In genomic region chr4:89901808-89902431, GRCh38 we compare ENCODE assay signal across 8 cellular contexts. TPM values are rescaled to one million over a fixed set of nuclear protein-coding genes. Genes with fewer than 3 reads are reported as not detected.
DNase-seq lines count a peak whose midpoint lies in the region; ATAC-seq and TF ChIP-seq lines count a peak whose summit lies in the region.
"Not testable (repeated sequence)": the region's sequence is repeated elsewhere in the genome, so short reads cannot be mapped to it uniquely, and the experiment has no call there.

No MANE protein-coding gene starts in this region.

- not testable (repeated sequence) for H3K9me3 ChIP-seq in right lobe of liver

- not testable (repeated sequence) for H3K9me3 Mint-ChIP-seq in activated CD8-positive, alpha-beta T cell treated with anti-CD3 and anti-CD28 coated beads, Interleukin-2, amount 10 ng/mL, durations not matched to agents 7 days and 5 days (ENCODE audit: insufficient read depth)

- H3K4me3 ChIP-seq in right lobe of liver: not testable (repeated sequence)

- H3K4me1 ChIP-seq in right lobe of liver: not testable (repeated sequence)

- DNase-seq in DMS79 treated with DMSO at 0.1 percent for 48 hours (lab: John Stamatoyannopoulos, UW) (peak; percentile 4), HT-29 (ENCODE audit: low spot score) (peak; percentile 70), NOMO-1 (lab: John Stamatoyannopoulos, UW; ENCODE audit: unreplicated experiment in 2 of 2) (peak; percentile 16 to 45), right lobe of liver (peak in 2 of 3 donors; percentile 33 to 51)
- peak; percentile 73 for DNase-seq in activated CD8-positive, alpha-beta T cell treated with anti-CD3 and anti-CD28 coated beads, Interleukin-2, amount 10 ng/mL, durations not matched to agents 7 days and 5 days
- peak; percentile 10 for DNase-seq in effector CD8-positive, alpha-beta T cell (lab: John Stamatoyannopoulos, UW)
- DNase-seq in stimulated activated CD4-positive, alpha-beta T cell treated with anti-CD3 and anti-CD28 coated beads, TNF-alpha, amount 100 ng/mL, for 48 hours (ENCODE audit: low read depth in 3 of 3): peak; percentile 22

- not testable (repeated sequence) for H3K27ac Mint-ChIP-seq in activated CD8-positive, alpha-beta T cell treated with anti-CD3 and anti-CD28 coated beads, Interleukin-2, amount 10 ng/mL, durations not matched to agents 7 days and 5 days

- intact Hi-C loops in right lobe of liver (cut with DNase I): not testable (repeated sequence)

- not testable (repeated sequence) for H3K27ac ChIP-seq in right lobe of liver

- not testable (repeated sequence) for H3K4me3 Mint-ChIP-seq in activated CD8-positive, alpha-beta T cell treated with anti-CD3 and anti-CD28 coated beads, Interleukin-2, amount 10 ng/mL, durations not matched to agents 7 days and 5 days

- peaks cover 12% of the 10 kb centered on the region for H3K27me3 Mint-ChIP-seq in activated CD8-positive, alpha-beta T cell treated with anti-CD3 and anti-CD28 coated beads, Interleukin-2, amount 10 ng/mL, durations not matched to agents 7 days and 5 days (ENCODE audit: low read depth)

- ATAC-seq in GM21717 (IDR thresholded peaks at IDR 0.05; ENCODE audit: unreplicated experiment) (peak; percentile 81), right lobe of liver (peak; percentile 84 to 95 (median 90))
- ATAC-seq in activated CD8-positive, alpha-beta T cell treated with anti-CD3 and anti-CD28 coated beads, Interleukin-2, amount 10 ng/mL, durations not matched to agents 7 days and 5 days: peak; percentile 86

- H3K36me3 Mint-ChIP-seq in activated CD8-positive, alpha-beta T cell treated with anti-CD3 and anti-CD28 coated beads, Interleukin-2, amount 10 ng/mL, durations not matched to agents 7 days and 5 days (ENCODE audit: low read depth): not testable (repeated sequence)

- H3K36me3 ChIP-seq in right lobe of liver: not testable (repeated sequence)

- POLR2A ChIA-PET in activated CD8-positive, alpha-beta T cell treated with anti-CD3 and anti-CD28 coated beads, Interleukin-2, amount 10 ng/mL, durations not matched to agents 7 days and 5 days (lab: Charles Lee): not testable (repeated sequence)

- H3K4me1 Mint-ChIP-seq in activated CD8-positive, alpha-beta T cell treated with anti-CD3 and anti-CD28 coated beads, Interleukin-2, amount 10 ng/mL, durations not matched to agents 7 days and 5 days (ENCODE audit: low read depth): not testable (repeated sequence)

- CTCF ChIA-PET in activated CD8-positive, alpha-beta T cell treated with anti-CD3 and anti-CD28 coated beads, Interleukin-2, amount 10 ng/mL, durations not matched to agents 7 days and 5 days (lab: Charles Lee): not testable (repeated sequence)

- 16% methylated on average over 7 of the region's 7 CpGs for whole genome bisulfite sequencing in right lobe of liver (ENCODE audit: insufficient coverage, low coverage, low lambda C conversion rate, missing lambda C conversion rate)

- not testable (repeated sequence) for TF ChIP-seq POLR2A in right lobe of liver (IDR thresholded peaks at IDR 0.05)

- peak; percentile 39 to 65 (median 59) for TF ChIP-seq CTCF in right lobe of liver (IDR thresholded peaks at IDR 0.05)

- not testable (repeated sequence) for H3K27me3 ChIP-seq in right lobe of liver

RNA-seq across cellular contexts. Expression of gene MMRN1, which starts 7.3 kb away (rescaled TPM):
- total RNA-seq in HT-29 (2014; rRNA removed; shearing (Covaris generic)): 0.03 TPM in 1 of 2 replicates, not detected in the other
- total RNA-seq in activated CD8-positive, alpha-beta T cell treated with anti-CD3 and anti-CD28 coated beads, Interleukin-2, amount 10 ng/mL, durations not matched to agents 7 days and 5 days: under 1 TPM; 0.47 to 0.63 TPM
- total RNA-seq in right lobe of liver: 10 to 100 TPM in 3 of 6 experiments, 1 to 10 TPM in 3; 5.4 to 19.0 (median 11.0) TPM

Comparison
In these comparisons a context has a peak if more than half of its experiments do, and no peak if none do; other contexts are left out.
1. DNase-seq: peak in every context shown above with its lines; median percentile 73 in activated CD8-positive, alpha-beta T cell treated with anti-CD3 and anti-CD28 coated beads, Interleukin-2, amount 10 ng/mL, durations not matched to agents 7 days and 5 days; 70 in HT-29; 42 in right lobe of liver; 30 in NOMO-1; 22 in stimulated activated CD4-positive, alpha-beta T cell treated with anti-CD3 and anti-CD28 coated beads, TNF-alpha, amount 100 ng/mL, for 48 hours; 10 in effector CD8-positive, alpha-beta T cell; 4 in DMS79 treated with DMSO at 0.1 percent for 48 hours.